Comparison of ENCODE assay signal across 9 cellular contexts in genomic region chr20:47392015-47392720, GRCh38. TPM values are rescaled to one million over a fixed set of nuclear protein-coding genes. Genes with fewer than 3 reads are reported as not detected.
DNase-seq lines count a peak whose midpoint lies in the region; ATAC-seq and TF ChIP-seq lines count a peak whose summit lies in the region.
"Had no signal": no experiment of that assay in that cellular context is flagged by ENCODE, and none has a peak within 500 bp of the region (broad histone marks: within the 10 kb centered on the region; RNA-seq: fewer than 3 reads in every experiment).

No MANE protein-coding gene starts in this region.

- DNase-seq in Caco-2: peak; percentile 68 to 82
- peak; percentile 82 for DNase-seq in HK-2 (ENCODE audit: unreplicated experiment)
- peak; percentile 93 for DNase-seq in T1000 (lab: John Stamatoyannopoulos, UW)
- DNase-seq in germinal center (ENCODE audit: low spot score): peak; percentile 75
- DNase-seq in NCI-H510A treated with DMSO at 0.1 percent for 48 hours (lab: John Stamatoyannopoulos, UW): no peak

- POLR2A ChIA-PET in Caco-2 (lab: Charles Lee): interaction anchor here (0.5 to 1.1 kb wide), 4 partner anchors 8 to 110 kb away, joined by 3 to 9 read pairs (median 4); no protein-coding TSS in a partner anchor

- CTCF ChIA-PET in Caco-2 (lab: Charles Lee): interaction anchor here (0.6 to 2.6 kb wide), 4 partner anchors 8 to 228 kb away, joined by 3 to 14 read pairs (median 4); partner anchors contain the start of gene NCOA3

- no peak overlapping the region for H3K4me3 Mint-ChIP-seq in Caco-2 (ENCODE audit: unreplicated experiment)
- H3K4me3 Mint-ChIP-seq in stimulated activated naive CD8-positive, alpha-beta T cell treated with anti-CD3 and anti-CD28 coated beads, Interleukin-15, Interleukin-2, amounts not matched to agents 100 ng/mL and 50 ng/mL, for 24 hours: no peak overlapping the region

- H3K27me3 Mint-ChIP-seq in Caco-2 (ENCODE audit: insufficient read depth, unreplicated experiment): no peaks in the 10 kb centered on the region
- H3K27me3 Mint-ChIP-seq in stimulated activated naive CD8-positive, alpha-beta T cell treated with anti-CD3 and anti-CD28 coated beads, Interleukin-15, Interleukin-2, amounts not matched to agents 100 ng/mL and 50 ng/mL, for 24 hours: no peaks in the 10 kb centered on the region

- peaks cover 27% of the 10 kb centered on the region for H3K9me3 Mint-ChIP-seq in Caco-2 (ENCODE audit: unreplicated experiment)
- peaks cover 11% of the 10 kb centered on the region for H3K9me3 Mint-ChIP-seq in stimulated activated naive CD8-positive, alpha-beta T cell treated with anti-CD3 and anti-CD28 coated beads, Interleukin-15, Interleukin-2, amounts not matched to agents 100 ng/mL and 50 ng/mL, for 24 hours

- no peaks in the 10 kb centered on the region for H3K9me3 ChIP-seq in Caco-2

- H3K4me1 Mint-ChIP-seq in Caco-2 (ENCODE audit: low read depth, unreplicated experiment): peaks cover 21% of the 10 kb centered on the region
- peaks cover 23% of the 10 kb centered on the region for H3K4me1 Mint-ChIP-seq in stimulated activated naive CD8-positive, alpha-beta T cell treated with anti-CD3 and anti-CD28 coated beads, Interleukin-15, Interleukin-2, amounts not matched to agents 100 ng/mL and 50 ng/mL, for 24 hours (ENCODE audit: low read depth)

- no peak overlapping the region for H3K4me3 ChIP-seq in Caco-2 (ENCODE audit: low read depth, low read length)

- H3K36me3 ChIP-seq in Caco-2 (ENCODE audit: control insufficient read depth, insufficient read depth, low read length): no peaks in the 10 kb centered on the region

- H3K27me3 ChIP-seq in Caco-2 (replicated peaks; ENCODE audit: control insufficient read depth, insufficient read depth, low read length): no peaks in the 10 kb centered on the region

- H3K4me1 ChIP-seq in Caco-2: peaks cover 12% of the 10 kb centered on the region
- H3K4me1 ChIP-seq: parathyroid adenoma had no signal

- peak overlapping the region; percentile 64 for H3K27ac Mint-ChIP-seq in Caco-2 (ENCODE audit: unreplicated experiment)
- peak overlapping the region; percentile 78 for H3K27ac Mint-ChIP-seq in stimulated activated naive CD8-positive, alpha-beta T cell treated with anti-CD3 and anti-CD28 coated beads, Interleukin-15, Interleukin-2, amounts not matched to agents 100 ng/mL and 50 ng/mL, for 24 hours

- peaks cover 5% of the 10 kb centered on the region for H3K36me3 Mint-ChIP-seq in Caco-2 (ENCODE audit: insufficient read depth, unreplicated experiment)
- no peaks in the 10 kb centered on the region for H3K36me3 Mint-ChIP-seq in stimulated activated naive CD8-positive, alpha-beta T cell treated with anti-CD3 and anti-CD28 coated beads, Interleukin-15, Interleukin-2, amounts not matched to agents 100 ng/mL and 50 ng/mL, for 24 hours (ENCODE audit: low read depth)

- no TSS peak for BruUV-seq in Caco-2 (replicated peaks; lab: Mats Ljungman, UMichigan)

- intact Hi-C loops in Caco-2 (cut with micrococcal nuclease; ENCODE audit: unreplicated experiment): loop anchor here (1.0 kb wide), 1 partner anchor 63 kb away; no protein-coding TSS in a partner anchor

- ATAC-seq in HG03469 (IDR thresholded peaks at IDR 0.05; ENCODE audit: unreplicated experiment) (no peak), HG03521 (IDR thresholded peaks at IDR 0.05; ENCODE audit: unreplicated experiment) (no peak)

- no peak for TF ChIP-seq CTCF in Caco-2 (IDR thresholded peaks at IDR 0.05; ENCODE audit: insufficient read depth in 1 of 2, low read depth in 1 of 2, low read length in 1 of 2, severe bottlenecking in 1 of 2, unreplicated experiment in 1 of 2)

RNA-seq across cellular contexts. Expression of gene ZMYND8, which starts 35.7 kb away (rescaled TPM):
- 180 and 194 TPM in 2 replicates for total RNA-seq in Caco-2 (2022)
